ENCODE assay signal across 17 cellular contexts in genomic region chr6:49457771-49458170, GRCh38.
"Had no signal": no experiment of that assay in that cellular context is flagged by ENCODE, and none has a peak within 500 bp of the region (broad histone marks: within the 10 kb centered on the region; RNA-seq: fewer than 3 reads in every experiment).

No MANE protein-coding gene starts in this region.

- DNase-seq: activated B cell treated with CpG ODN at 0.5 μM for 24 hours; activated CD4-positive, alpha-beta T cell treated with anti-CD3 and anti-CD28 coated beads, Interleukin-2, amount 10 ng/mL, durations not matched to agents 24 days and 14 days; activated CD8-positive, alpha-beta memory T cell treated with anti-CD3 and anti-CD28 coated beads, Interleukin-2, amount 50 U/mL, for 4 hours; activated CD8-positive, alpha-beta T cell treated with anti-CD3 and anti-CD28 coated beads, Interleukin-2, amount 10 ng/mL, durations not matched to agents 7 days and 5 days; activated effector memory CD4-positive, alpha-beta T cell treated with anti-CD3 and anti-CD28 coated beads, Interleukin-2, amount 50 U/mL, for 16 hours; activated T-cell treated with anti-CD3 and anti-CD28 coated beads, Interleukin-2, amount 50 U/mL, for 48 hours; amygdala; effector memory CD8-positive, alpha-beta T cell; naive B cell; ovary; stimulated activated CD4-positive, alpha-beta T cell treated with anti-CD3 and anti-CD28 coated beads, Interleukin-4, amount 100 ng/mL, for 1 hour; stimulated activated naive CD4-positive, alpha-beta T cell treated with Interleukin-2 at 50 U/mL for 16 hours; substantia nigra; T-helper 2 cell; transverse colon had no signal

- ATAC-seq: activated CD8-positive, alpha-beta T cell treated with anti-CD3 and anti-CD28 coated beads, Interleukin-2, amount 10 ng/mL, durations not matched to agents 7 days and 5 days; effector memory CD8-positive, alpha-beta T cell; gastroesophageal sphincter; left lobe of liver had no signal
